8 cellular contexts compared by ENCODE assay signal in genomic region chr11:46489668-46490560, GRCh38.
A peak's percentile ranks its signal among the peaks of the same experiment; 100 is the strongest.
DNase-seq lines count a peak whose midpoint lies in the region; ATAC-seq, FAIRE-seq and TF ChIP-seq lines count a peak whose summit lies in the region.

No MANE protein-coding gene starts in this region.

- ATAC-seq in GM18868 (IDR thresholded peaks at IDR 0.05; ENCODE audit: unreplicated experiment) (peak; percentile 72), pancreas (peak in 3 of 4 donors; percentile 62 to 81 (median 70)), HG02678 (IDR thresholded peaks at IDR 0.05; ENCODE audit: unreplicated experiment) (no peak), HG03159 (IDR thresholded peaks at IDR 0.05; ENCODE audit: unreplicated experiment) (no peak)

- no peaks in the 10 kb centered on the region for H4K20me1 ChIP-seq in fibroblast of lung (ENCODE audit: control insufficient read depth, extremely low read depth, insufficient read depth, low read length)

- no peak for FAIRE-seq in pancreas (lab: Jason Lieb, UNC)

- H3K9me3 ChIP-seq in WERI-Rb-1 (ENCODE audit: severe bottlenecking) = no peaks in the 10 kb centered on the region
- no peaks in the 10 kb centered on the region for H3K9me3 ChIP-seq in fibroblast of lung (ENCODE audit: control insufficient read depth, insufficient read depth, low read depth, low read length)
- H3K9me3 ChIP-seq in pancreas = no peaks in the 10 kb centered on the region

- H3K4me3 ChIP-seq in WERI-Rb-1 (ENCODE audit: low read depth, low read length) (no peak overlapping the region), fibroblast of lung (replicated peaks in 1 of 4; ENCODE audit: control extremely low read depth in 1 of 4, insufficient read depth in 1 of 4, low read depth in 3 of 4, low read length in 4 of 4) (no peak overlapping the region), pancreas (no peak overlapping the region)

- H3K36me3 ChIP-seq in WERI-Rb-1 (peaks cover 18% of the 10 kb centered on the region), fibroblast of lung (ENCODE audit: control insufficient read depth, insufficient read depth, low read length) (peaks cover 1% of the 10 kb centered on the region), pancreas (peaks cover 0 to 5% (median 2%) of the 10 kb centered on the region in 3 donors)

- no peaks in the 10 kb centered on the region for H3K4me1 ChIP-seq in fibroblast of lung (ENCODE audit: control insufficient read depth, extremely low read depth, insufficient read depth, low read length)
- H3K4me1 ChIP-seq in pancreas = no peaks in the 10 kb centered on the region

- H2AFZ ChIP-seq in fibroblast of lung (ENCODE audit: low read length) = no peak overlapping the region

- H3K27me3 ChIP-seq in WERI-Rb-1 (ENCODE audit: insufficient read depth, low read depth, severe bottlenecking) = no peaks in the 10 kb centered on the region
- no peaks in the 10 kb centered on the region for H3K27me3 ChIP-seq in fibroblast of lung (ENCODE audit: control insufficient read depth, insufficient read depth, low read length)
- no peaks in the 10 kb centered on the region for H3K27me3 ChIP-seq in pancreas

- H3K9ac ChIP-seq in fibroblast of lung (ENCODE audit: insufficient read depth, low read length) = no peak overlapping the region

- DNase-seq in NCI-H2107 treated with DMSO at 0.1 percent for 48 hours (lab: John Stamatoyannopoulos, UW; ENCODE audit: unreplicated experiment) (peak; percentile 47), WERI-Rb-1 (peak; percentile 59), fibroblast of lung (ENCODE audit: low read depth in 2 of 2) (peak; percentile 48 to 67), pancreas (peak in 1 of 6 donors; percentile 19)

- H3K79me2 ChIP-seq in fibroblast of lung (ENCODE audit: control insufficient read depth, insufficient read depth, low read length) = no peaks in the 10 kb centered on the region

- TF ChIP-seq CTCF in C4-2B (conservative IDR thresholded peaks at IDR 0.05) = peak; percentile 78
- peak; percentile 75 for TF ChIP-seq CTCF in WERI-Rb-1 (IDR thresholded peaks at IDR 0.05; ENCODE audit: low read depth, low read length)
- TF ChIP-seq CTCF in fibroblast of lung (conservative IDR thresholded peaks at IDR 0.05 in 1 of 2, IDR thresholded peaks at IDR 0.05 in 1 of 2; ENCODE audit: low read depth in 1 of 2, low read length in 2 of 2) = peak; percentile 61 to 83
- TF ChIP-seq CTCF in pancreas (IDR thresholded peaks at IDR 0.05) = peak in 3 of 4 donors; percentile 12 to 22 (median 19)

- H3K27ac ChIP-seq in C4-2B = no peak overlapping the region
- H3K27ac ChIP-seq in WERI-Rb-1 = peak overlapping the region; percentile 60
- no peak overlapping the region for H3K27ac ChIP-seq in fibroblast of lung (ENCODE audit: insufficient read depth, low read length)
- no peak overlapping the region for H3K27ac ChIP-seq in pancreas

- 67 to 69% methylated on average over 6 of the region's 6 CpGs for WGBS in pancreas, 2 donors

- intact Hi-C loops in pancreas (cut with DNase I) = loop anchor here in 1 of 3 donors (5.0 kb wide), 1 partner anchor 127 kb away; the partner anchor contains the start of genes ATG13 and HARBI1

- H3K4me2 ChIP-seq in fibroblast of lung (ENCODE audit: extremely low read depth, insufficient read depth, low read length) = no peak overlapping the region

Comparison
In these comparisons a context has a peak if more than half of its experiments do, and no peak if none do; other contexts are left out.
1. CTCF ChIP-seq: peak in every context shown above with its lines; median percentile 78 in C4-2B; 75 in WERI-Rb-1; 72 in fibroblast of lung; 19 in pancreas.
2. ATAC-seq: peak in GM18868 (single experiment) and pancreas (3 of 4); none in HG02678 (single experiment) and HG03159 (single experiment).